Comparison of ENCODE assay signal across 10 cellular contexts in genomic region chr19:19261350-19262189, GRCh38. TPM values are rescaled to one million over a fixed set of nuclear protein-coding genes. Genes with fewer than 3 reads are reported as not detected.
DNase-seq lines count a peak whose midpoint lies in the region; ATAC-seq and TF ChIP-seq lines count a peak whose summit lies in the region.
"Had no signal": no experiment of that assay in that cellular context is flagged by ENCODE, and none has a peak within 500 bp of the region (broad histone marks: within the 10 kb centered on the region; RNA-seq: fewer than 3 reads in every experiment).

No MANE protein-coding gene starts in this region.

- peaks cover 34% of the 10 kb centered on the region for H3K27me3 ChIP-seq in A673 (replicated peaks; ENCODE audit: insufficient read depth, low read depth, low read length, poor library complexity)
- peaks cover 25% of the 10 kb centered on the region for H3K27me3 ChIP-seq in HUES48 (ENCODE audit: control insufficient read depth, insufficient read depth, low read length)
- peaks cover 43 to 62% of the 10 kb centered on the region in 2 experiments for H3K27me3 ChIP-seq in mesenchymal stem cell (ENCODE audit: control insufficient read depth in 1 of 2, insufficient read depth in 1 of 2, low read length in 2 of 2)
- H3K27me3 ChIP-seq in testis, result no peaks in the 10 kb centered on the region

- CTCF ChIA-PET in A673 (lab: Charles Lee), result no interaction called here

- H3K9ac ChIP-seq in HUES48 (ENCODE audit: low read depth, low read length), result peak overlapping the region; percentile 59; the same call in 1 of the 2 replicates
- no peak overlapping the region for H3K9ac ChIP-seq in mesenchymal stem cell (ENCODE audit: low read length)

- no peak for ATAC-seq in HG02759 (IDR thresholded peaks at IDR 0.05; ENCODE audit: unreplicated experiment)

- H3K4me2 ChIP-seq in mesenchymal stem cell (ENCODE audit: low read length, poor library complexity, severe bottlenecking), result peak overlapping the region; percentile 41

- H3K9me3 ChIP-seq in A673 (ENCODE audit: low read depth, low read length, poor library complexity, severe bottlenecking) (no peaks in the 10 kb centered on the region), HUES48 (ENCODE audit: control insufficient read depth, insufficient read depth, low read length) (no peaks in the 10 kb centered on the region), mesenchymal stem cell (ENCODE audit: control insufficient read depth, low read length) (peaks cover 7% of the 10 kb centered on the region), testis (no peaks in the 10 kb centered on the region)
- H3K9me3 ChIP-seq: SJSA1 had no signal

- no peak overlapping the region for H2BK15ac ChIP-seq in mesenchymal stem cell (ENCODE audit: low read depth, poor library complexity, severe bottlenecking)

- BruUV-seq in A673 (replicated peaks; lab: Mats Ljungman, UMichigan), result no TSS peak

- no peak overlapping the region for H2BK120ac ChIP-seq in mesenchymal stem cell (ENCODE audit: low read depth, low read length)

- DNase-seq in A673 (ENCODE audit: low spot score) (no peak), mesenchymal stem cell (no peak), AG08395 (ENCODE audit: low spot score) (no peak), foreskin melanocyte (no peak), testis (no peak)

- H2AK5ac ChIP-seq in mesenchymal stem cell (ENCODE audit: low read length, severe bottlenecking), result no peak overlapping the region

- no peak overlapping the region for H3K18ac ChIP-seq in mesenchymal stem cell (ENCODE audit: low read depth in 1 of 2, low read length in 2 of 2)

- H3K4me1 ChIP-seq in A673 (ENCODE audit: insufficient read depth, low read length, poor library complexity, severe bottlenecking) (peaks cover 7% of the 10 kb centered on the region), HUES48 (ENCODE audit: control insufficient read depth, insufficient read depth, low read length) (0 out of 2 replicates have a peak, but pooled peaks cover 16% of the 10 kb centered on the region), mesenchymal stem cell (ENCODE audit: control insufficient read depth, insufficient read depth, low read depth, low read length) (peaks cover 10% of the 10 kb centered on the region), testis (peaks cover 9% of the 10 kb centered on the region)
- H3K4me1 ChIP-seq: SJSA1 had no signal

- H2AFZ ChIP-seq in mesenchymal stem cell (ENCODE audit: low read depth, low read length), result no peak overlapping the region

- no peak overlapping the region for H4K91ac ChIP-seq in mesenchymal stem cell (ENCODE audit: low read length)

- POLR2A ChIA-PET in A673 (lab: Charles Lee; ENCODE audit: low non-redundant PET), result no interaction called here

- H4K8ac ChIP-seq in mesenchymal stem cell (ENCODE audit: low read length), result no peak overlapping the region

- TF ChIP-seq CTCF in A673 (conservative IDR thresholded peaks at IDR 0.05; ENCODE audit: low read depth, low read length) (no peak), testis (IDR thresholded peaks at IDR 0.05) (no peak)

- H3K14ac ChIP-seq in mesenchymal stem cell (ENCODE audit: low read length in 2 of 2), result no peak overlapping the region

- intact Hi-C loops in A673 (cut with micrococcal nuclease; ENCODE audit: unreplicated experiment) (no loop called here), testis (cut with DNase I; ENCODE audit: low total_unique reads) (no loop called here)

- no peak for TF ChIP-seq POLR2A in testis (IDR thresholded peaks at IDR 0.05)

- no peaks in the 10 kb centered on the region for H3K36me3 ChIP-seq in A673 (ENCODE audit: insufficient read depth, low read length, poor library complexity, severe bottlenecking)
- H3K36me3 ChIP-seq in HUES48 (ENCODE audit: control insufficient read depth, insufficient read depth, low read length), result no peaks in the 10 kb centered on the region
- H3K36me3 ChIP-seq in mesenchymal stem cell (ENCODE audit: control insufficient read depth in 1 of 2, insufficient read depth in 2 of 2, low read depth in 1 of 2, low read length in 2 of 2), result no peaks in the 10 kb centered on the region
- H3K36me3 ChIP-seq in testis (ENCODE audit: low read depth, missing control alignments), result no peaks in the 10 kb centered on the region
- H3K36me3 ChIP-seq: SJSA1 had no signal

- H3K23ac ChIP-seq in mesenchymal stem cell (ENCODE audit: low read length in 2 of 2), result no peak overlapping the region

- H3K4ac ChIP-seq in mesenchymal stem cell (ENCODE audit: low read depth in 1 of 2, low read length in 2 of 2), result no peak overlapping the region

- no peaks in the 10 kb centered on the region for H3K79me1 ChIP-seq in mesenchymal stem cell (replicated peaks; ENCODE audit: low read length, poor library complexity, severe bottlenecking)

- H3K4me3 ChIP-seq in A673 (ENCODE audit: low read depth, low read length, poor library complexity, severe bottlenecking) (peak overlapping the region; percentile 10), HUES48 (ENCODE audit: low read depth, low read length) (peak overlapping the region; percentile 74), mesenchymal stem cell (ENCODE audit: insufficient read depth in 1 of 2, low read depth in 1 of 2, low read length in 2 of 2) (peak overlapping the region in 1 of 2 experiments; percentile 16), testis (no peak overlapping the region)
- H3K4me3 ChIP-seq: SJSA1 had no signal

- H3K27ac ChIP-seq in A673 (ENCODE audit: low read depth, low read length, poor library complexity, severe bottlenecking) (no peak overlapping the region), HUES48 (ENCODE audit: low read depth, low read length) (no peak overlapping the region), angular gyrus (ENCODE audit: low read depth, low read length) (peak overlapping the region; percentile 70), mesenchymal stem cell (ENCODE audit: low read length, poor library complexity, severe bottlenecking) (no peak overlapping the region), testis (no peak overlapping the region)
- H3K27ac ChIP-seq: SJSA1 had no signal

- H2BK12ac ChIP-seq in mesenchymal stem cell (ENCODE audit: low read length in 2 of 2), result no peak overlapping the region

- H2BK5ac ChIP-seq in mesenchymal stem cell (ENCODE audit: low read depth, low read length, poor library complexity, severe bottlenecking), result no peak overlapping the region

- 2% methylated on average over 37 of the region's 52 CpGs for WGBS in mesenchymal stem cell
- 1 to 10% methylated on average over 15 to 52 of the region's 52 CpGs for WGBS in testis, 2 donors

RNA-seq across cellular contexts. Expression of gene TM6SF2, which starts 11.5 kb away (rescaled TPM):
- total RNA-seq in A673 (2021), result not detected in 2 replicates
- 3.2 TPM for polyA plus RNA-seq in mesenchymal stem cell (2013, experiment 1 of 2)
- polyA plus RNA-seq in mesenchymal stem cell (2013, experiment 2 of 2), result 3.1 TPM
- total RNA-seq in testis, result 1 to 10 TPM in 1 of 2 donors, under 1 TPM in 1; 0.93 to 1.2 TPM
- polyA plus RNA-seq in testis (ENCODE audit: insufficient read depth, low read depth, low replicate concordance), result 0.96 TPM
- total RNA-seq: glomerular endothelial cell had no signal

RNA-seq across cellular contexts. Expression of gene NCAN, which starts 49.8 kb away (rescaled TPM):
- not detected in 2 replicates for total RNA-seq in A673 (2021)
- 0.01 TPM for polyA plus RNA-seq in mesenchymal stem cell (2013, experiment 1 of 2)
- 0.01 TPM for polyA plus RNA-seq in mesenchymal stem cell (2013, experiment 2 of 2)
- 1 to 10 TPM; 3.3 to 3.7 TPM for total RNA-seq in testis
- polyA plus RNA-seq in testis (ENCODE audit: insufficient read depth, low read depth, low replicate concordance), result 2.3 TPM
- total RNA-seq: glomerular endothelial cell, SJSA1 had no signal

RNA-seq across cellular contexts. Expression of gene NR2C2AP, which starts 58.4 kb away (rescaled TPM):
- 35.6 and 45.3 TPM in 2 replicates for total RNA-seq in A673 (2021)
- 3.7 TPM for polyA plus RNA-seq in mesenchymal stem cell (2013, experiment 1 of 2)
- 3.1 TPM for polyA plus RNA-seq in mesenchymal stem cell (2013, experiment 2 of 2)
- 1 to 10 TPM; 7.0 to 9.6 TPM for total RNA-seq in testis
- 9.4 TPM for polyA plus RNA-seq in testis (ENCODE audit: insufficient read depth, low read depth, low replicate concordance)

RNA-seq across cellular contexts. Expression of gene SUGP1, which starts 58.7 kb away (rescaled TPM):
- 73.8 and 86.1 TPM in 2 replicates for total RNA-seq in A673 (2021)
- polyA plus RNA-seq in mesenchymal stem cell (2013, experiment 1 of 2), result 35.7 TPM
- 31.6 TPM for polyA plus RNA-seq in mesenchymal stem cell (2013, experiment 2 of 2)
- total RNA-seq in testis, result 10 to 100 TPM; 87.4 to 98.8 TPM
- 89.8 TPM for polyA plus RNA-seq in testis (ENCODE audit: insufficient read depth, low read depth, low replicate concordance)

RNA-seq across cellular contexts. Expression of gene MAU2, which starts 59.1 kb away (rescaled TPM):
- total RNA-seq in A673 (2021) (66.7 and 72.6 TPM in 2 replicates), testis (100 to 1,000 TPM; 143 to 151 TPM)
- polyA plus RNA-seq in mesenchymal stem cell (2013, experiment 1 of 2), result 15.4 TPM
- polyA plus RNA-seq in mesenchymal stem cell (2013, experiment 2 of 2), result 16.1 TPM
- 77.2 TPM for polyA plus RNA-seq in testis (ENCODE audit: insufficient read depth, low read depth, low replicate concordance)

Comparison
In these comparisons a context has a peak if more than half of its experiments do, and no peak if none do; other contexts are left out.
1. H3K4me3 ChIP-seq: peak in A673 (single experiment) and HUES48 (single experiment); none in testis (0 of 2).